ENCODE assay signal across 11 cellular contexts in genomic region chr5:14714706-14715105, GRCh38. TPM values are rescaled to one million over a fixed set of nuclear protein-coding genes. Genes with fewer than 3 reads are reported as not detected.
DNase-seq lines count a peak whose midpoint lies in the region; ATAC-seq and TF ChIP-seq lines count a peak whose summit lies in the region.
"Had no signal": no experiment of that assay in that cellular context is flagged by ENCODE, and none has a peak within 500 bp of the region (broad histone marks: within the 10 kb centered on the region; RNA-seq: fewer than 3 reads in every experiment).

No MANE protein-coding gene starts in this region.

- ATAC-seq in CD4-positive, CD25-positive, alpha-beta regulatory T cell (ENCODE audit: low read depth in 2 of 2): no peak
- no peak for ATAC-seq in HG02798 (IDR thresholded peaks at IDR 0.05; ENCODE audit: poor library complexity, unreplicated experiment)
- ATAC-seq in stimulated activated naive CD8-positive, alpha-beta T cell treated with anti-CD3 and anti-CD28 coated beads, Interleukin-15, amount 100 ng/mL, for 72 hours: no peak
- ATAC-seq in GM18517 (IDR thresholded peaks at IDR 0.05; ENCODE audit: unreplicated experiment): no peak

- DNase-seq in CD4-positive, CD25-positive, alpha-beta regulatory T cell: no peak
- DNase-seq in HPDE6-E6E7 (ENCODE audit: extremely low spot score) (peak; percentile 33), PC-9 (peak; percentile 47 to 51), glomerular visceral epithelial cell (ENCODE audit: extremely low spot score) (peak; percentile 61)
- no peak for DNase-seq in stimulated activated naive CD8-positive, alpha-beta T cell treated with anti-CD3 and anti-CD28 coated beads, Interleukin-15, amount 100 ng/mL, for 72 hours
- DNase-seq in stimulated activated CD8-positive, alpha-beta memory T cell treated with anti-CD3 and anti-CD28 coated beads, Interleukin-4, amount 100 ng/mL, for 48 hours: no peak
- DNase-seq: NCI-H1694, nephron progenitor cell had no signal

- H3K27me3 Mint-ChIP-seq in CD4-positive, CD25-positive, alpha-beta regulatory T cell: peaks cover 4% of the 10 kb centered on the region
- no peaks in the 10 kb centered on the region for H3K27me3 Mint-ChIP-seq in stimulated activated naive CD8-positive, alpha-beta T cell treated with anti-CD3 and anti-CD28 coated beads, Interleukin-15, amount 100 ng/mL, for 72 hours

- peaks cover 8% of the 10 kb centered on the region for H3K4me1 ChIP-seq in CD4-positive, CD25-positive, alpha-beta regulatory T cell (ENCODE audit: control insufficient read depth, insufficient read depth, low read length, poor library complexity, severe bottlenecking)
- H3K4me1 ChIP-seq in PC-9 (replicated peaks; ENCODE audit: insufficient read depth): no peaks in the 10 kb centered on the region
- H3K4me1 ChIP-seq: ascending aorta had no signal

- no peaks in the 10 kb centered on the region for H3K9me3 Mint-ChIP-seq in CD4-positive, CD25-positive, alpha-beta regulatory T cell
- no peaks in the 10 kb centered on the region for H3K9me3 Mint-ChIP-seq in stimulated activated naive CD8-positive, alpha-beta T cell treated with anti-CD3 and anti-CD28 coated beads, Interleukin-15, amount 100 ng/mL, for 72 hours

- H2AFZ ChIP-seq in PC-9: no peak overlapping the region

- peaks cover 74% of the 10 kb centered on the region for H3K36me3 ChIP-seq in CD4-positive, CD25-positive, alpha-beta regulatory T cell (ENCODE audit: control insufficient read depth, insufficient read depth, low read length)
- peaks cover 6% of the 10 kb centered on the region; the same call in 1 of the 2 replicates for H3K36me3 ChIP-seq in PC-9 (ENCODE audit: low read depth)

- H3K4me2 ChIP-seq in PC-9: no peak overlapping the region

- H3K4me3 ChIP-seq in CD4-positive, CD25-positive, alpha-beta regulatory T cell (ENCODE audit: low read depth, low read length): no peak overlapping the region
- H3K4me3 ChIP-seq in PC-9: no peak overlapping the region
- H3K4me3 ChIP-seq: ascending aorta had no signal

- H3K36me3 Mint-ChIP-seq in CD4-positive, CD25-positive, alpha-beta regulatory T cell: peaks cover 60% of the 10 kb centered on the region

- no peak for TF ChIP-seq CTCF in PC-9 (conservative IDR thresholded peaks at IDR 0.05)

- no peaks in the 10 kb centered on the region for H4K20me1 ChIP-seq in PC-9 (ENCODE audit: insufficient read depth)

- POLR2A ChIA-PET in PC-9 (lab: Charles Lee; ENCODE audit: unreplicated experiment): interaction anchor here (0.5 kb wide), 1 partner anchor 12 kb away, joined by 3 read pairs; no protein-coding TSS in a partner anchor

- peaks cover 8 to 62% (median 38%) of the 10 kb centered on the region in 4 donors for H3K4me1 Mint-ChIP-seq in CD4-positive, CD25-positive, alpha-beta regulatory T cell
- H3K4me1 Mint-ChIP-seq in stimulated activated naive CD8-positive, alpha-beta T cell treated with anti-CD3 and anti-CD28 coated beads, Interleukin-15, amount 100 ng/mL, for 72 hours: peaks cover 23% of the 10 kb centered on the region

- intact Hi-C loops in PC-9 (cut with micrococcal nuclease; ENCODE audit: unreplicated experiment): no loop called here

- no TSS peak for BruUV-seq in PC-9 (replicated peaks; lab: Mats Ljungman, UMichigan)

- H3K79me2 ChIP-seq in PC-9 (ENCODE audit: low read depth): no peaks in the 10 kb centered on the region

- no peaks in the 10 kb centered on the region for H3K9me3 ChIP-seq in CD4-positive, CD25-positive, alpha-beta regulatory T cell (ENCODE audit: control insufficient read depth in 2 of 2, low read length in 2 of 2)
- no peaks in the 10 kb centered on the region for H3K9me3 ChIP-seq in PC-9 (ENCODE audit: insufficient read depth, low read depth)
- H3K9me3 ChIP-seq: ascending aorta had no signal

- no peaks in the 10 kb centered on the region for H3K9me2 ChIP-seq in PC-9 (ENCODE audit: insufficient read depth)

- H3K27ac Mint-ChIP-seq in CD4-positive, CD25-positive, alpha-beta regulatory T cell: peak overlapping the region in 2 of 3 donors; percentile 74 to 80
- H3K27ac Mint-ChIP-seq in stimulated activated naive CD8-positive, alpha-beta T cell treated with anti-CD3 and anti-CD28 coated beads, Interleukin-15, amount 100 ng/mL, for 72 hours: peak overlapping the region in 1 of 2 donors; percentile 85
- H3K27ac Mint-ChIP-seq: nephron progenitor cell had no signal

- no peaks in the 10 kb centered on the region for H3F3A ChIP-seq in PC-9 (ENCODE audit: insufficient read depth, low read depth)

- CTCF ChIA-PET in PC-9 (lab: Charles Lee): interaction anchor here (0.7 kb wide), 1 partner anchor 12 kb away, joined by 3 read pairs; no protein-coding TSS in a partner anchor

- no peak overlapping the region for H3K4me3 Mint-ChIP-seq in CD4-positive, CD25-positive, alpha-beta regulatory T cell
- no peak overlapping the region for H3K4me3 Mint-ChIP-seq in stimulated activated naive CD8-positive, alpha-beta T cell treated with anti-CD3 and anti-CD28 coated beads, Interleukin-15, amount 100 ng/mL, for 72 hours
- H3K4me3 Mint-ChIP-seq: nephron progenitor cell had no signal

- H3K27ac ChIP-seq in CD4-positive, CD25-positive, alpha-beta regulatory T cell (ENCODE audit: insufficient read depth, low read length, poor library complexity, severe bottlenecking): no peak overlapping the region
- H3K27ac ChIP-seq in PC-9: no peak overlapping the region
- H3K27ac ChIP-seq: ascending aorta had no signal

- no peaks in the 10 kb centered on the region for H3K27me3 ChIP-seq in CD4-positive, CD25-positive, alpha-beta regulatory T cell (ENCODE audit: control insufficient read depth, insufficient read depth, low read length)
- no peaks in the 10 kb centered on the region for H3K27me3 ChIP-seq in PC-9 (ENCODE audit: insufficient read depth, low read depth)
- H3K27me3 ChIP-seq: ascending aorta had no signal

RNA-seq across cellular contexts. Expression of gene OTULIN, which starts 50.2 kb away (rescaled TPM):
- 109 TPM for total RNA-seq in CD4-positive, CD25-positive, alpha-beta regulatory T cell
- 10 to 100 TPM; 22.8 to 37.5 (median 26.8) TPM for polyA plus RNA-seq in CD4-positive, CD25-positive, alpha-beta regulatory T cell
- total RNA-seq in PC-9 (2021): 77.2 and 79.1 TPM in 2 replicates

Comparison
In these comparisons a context has a peak if more than half of its experiments do, and no peak if none do; other contexts are left out.
1. DNase-seq: peak in HPDE6-E6E7 (single experiment), PC-9 (2 of 2) and glomerular visceral epithelial cell (single experiment); none in CD4-positive, CD25-positive, alpha-beta regulatory T cell (0 of 3), stimulated activated naive CD8-positive, alpha-beta T cell treated with anti-CD3 and anti-CD28 coated beads, Interleukin-15, amount 100 ng/mL, for 72 hours (0 of 2) and stimulated activated CD8-positive, alpha-beta memory T cell treated with anti-CD3 and anti-CD28 coated beads, Interleukin-4, amount 100 ng/mL, for 48 hours (single experiment).